Comparison of ENCODE assay signal across 2 cellular contexts in genomic region chr12:51926718-51927117, GRCh38.
TF ChIP-seq lines count a peak whose summit lies in the region.

No MANE protein-coding gene starts in this region.

TF ChIP-seq in A549, 52 proteins besides CTCF, POLR2A, EP300 and RAD21 (continued from another document):
- TF ChIP-seq ZFP36 (IDR thresholded peaks at IDR 0.05; ENCODE audit: borderline replicate concordance, partially characterized antibody) (no peak), CBX2 (IDR thresholded peaks at IDR 0.05; ENCODE audit: borderline replicate concordance, low read depth) (no peak), ZC3H11A (IDR thresholded peaks at IDR 0.05) (no peak), JUN (IDR thresholded peaks at IDR 0.05) (no peak), EHMT2 (IDR thresholded peaks at IDR 0.05; ENCODE audit: low read depth) (no peak), HMGXB4 (CRISPR knock-in tag; IDR thresholded peaks at IDR 0.05; ENCODE audit: borderline replicate concordance) (no peak), CHD2 (IDR thresholded peaks at IDR 0.05; ENCODE audit: low read length, partially characterized antibody) (no peak), NR3C1 (IDR thresholded peaks at IDR 0.05) (no peak), HDAC2 (IDR thresholded peaks at IDR 0.05) (no peak), NPAS2 (CRISPR knock-in tag; IDR thresholded peaks at IDR 0.05; ENCODE audit: borderline replicate concordance) (no peak), SMC3 (IDR thresholded peaks at IDR 0.05) (no peak)

TF ChIP-seq in GM23338, 12 proteins besides CTCF, POLR2A, EP300 and RAD21 (continued from another document):
- TF ChIP-seq, protein P1, sequence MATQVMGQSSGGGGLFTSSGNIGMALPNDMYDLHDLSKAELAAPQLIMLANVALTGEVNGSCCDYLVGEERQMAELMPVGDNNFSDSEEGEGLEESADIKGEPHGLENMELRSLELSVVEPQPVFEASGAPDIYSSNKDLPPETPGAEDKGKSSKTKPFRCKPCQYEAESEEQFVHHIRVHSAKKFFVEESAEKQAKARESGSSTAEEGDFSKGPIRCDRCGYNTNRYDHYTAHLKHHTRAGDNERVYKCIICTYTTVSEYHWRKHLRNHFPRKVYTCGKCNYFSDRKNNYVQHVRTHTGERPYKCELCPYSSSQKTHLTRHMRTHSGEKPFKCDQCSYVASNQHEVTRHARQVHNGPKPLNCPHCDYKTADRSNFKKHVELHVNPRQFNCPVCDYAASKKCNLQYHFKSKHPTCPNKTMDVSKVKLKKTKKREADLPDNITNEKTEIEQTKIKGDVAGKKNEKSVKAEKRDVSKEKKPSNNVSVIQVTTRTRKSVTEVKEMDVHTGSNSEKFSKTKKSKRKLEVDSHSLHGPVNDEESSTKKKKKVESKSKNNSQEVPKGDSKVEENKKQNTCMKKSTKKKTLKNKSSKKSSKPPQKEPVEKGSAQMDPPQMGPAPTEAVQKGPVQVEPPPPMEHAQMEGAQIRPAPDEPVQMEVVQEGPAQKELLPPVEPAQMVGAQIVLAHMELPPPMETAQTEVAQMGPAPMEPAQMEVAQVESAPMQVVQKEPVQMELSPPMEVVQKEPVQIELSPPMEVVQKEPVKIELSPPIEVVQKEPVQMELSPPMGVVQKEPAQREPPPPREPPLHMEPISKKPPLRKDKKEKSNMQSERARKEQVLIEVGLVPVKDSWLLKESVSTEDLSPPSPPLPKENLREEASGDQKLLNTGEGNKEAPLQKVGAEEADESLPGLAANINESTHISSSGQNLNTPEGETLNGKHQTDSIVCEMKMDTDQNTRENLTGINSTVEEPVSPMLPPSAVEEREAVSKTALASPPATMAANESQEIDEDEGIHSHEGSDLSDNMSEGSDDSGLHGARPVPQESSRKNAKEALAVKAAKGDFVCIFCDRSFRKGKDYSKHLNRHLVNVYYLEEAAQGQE (IDR thresholded peaks at IDR 0.05; ENCODE audit: unreplicated experiment): no peak
- no peak for TF ChIP-seq ZNF331 (CRISPR knock-in tag; IDR thresholded peaks at IDR 0.05; ENCODE audit: low read depth)
- TF ChIP-seq POLR2AphosphoS5 (IDR thresholded peaks at IDR 0.05; ENCODE audit: low read depth): no peak
- TF ChIP-seq, protein P2, sequence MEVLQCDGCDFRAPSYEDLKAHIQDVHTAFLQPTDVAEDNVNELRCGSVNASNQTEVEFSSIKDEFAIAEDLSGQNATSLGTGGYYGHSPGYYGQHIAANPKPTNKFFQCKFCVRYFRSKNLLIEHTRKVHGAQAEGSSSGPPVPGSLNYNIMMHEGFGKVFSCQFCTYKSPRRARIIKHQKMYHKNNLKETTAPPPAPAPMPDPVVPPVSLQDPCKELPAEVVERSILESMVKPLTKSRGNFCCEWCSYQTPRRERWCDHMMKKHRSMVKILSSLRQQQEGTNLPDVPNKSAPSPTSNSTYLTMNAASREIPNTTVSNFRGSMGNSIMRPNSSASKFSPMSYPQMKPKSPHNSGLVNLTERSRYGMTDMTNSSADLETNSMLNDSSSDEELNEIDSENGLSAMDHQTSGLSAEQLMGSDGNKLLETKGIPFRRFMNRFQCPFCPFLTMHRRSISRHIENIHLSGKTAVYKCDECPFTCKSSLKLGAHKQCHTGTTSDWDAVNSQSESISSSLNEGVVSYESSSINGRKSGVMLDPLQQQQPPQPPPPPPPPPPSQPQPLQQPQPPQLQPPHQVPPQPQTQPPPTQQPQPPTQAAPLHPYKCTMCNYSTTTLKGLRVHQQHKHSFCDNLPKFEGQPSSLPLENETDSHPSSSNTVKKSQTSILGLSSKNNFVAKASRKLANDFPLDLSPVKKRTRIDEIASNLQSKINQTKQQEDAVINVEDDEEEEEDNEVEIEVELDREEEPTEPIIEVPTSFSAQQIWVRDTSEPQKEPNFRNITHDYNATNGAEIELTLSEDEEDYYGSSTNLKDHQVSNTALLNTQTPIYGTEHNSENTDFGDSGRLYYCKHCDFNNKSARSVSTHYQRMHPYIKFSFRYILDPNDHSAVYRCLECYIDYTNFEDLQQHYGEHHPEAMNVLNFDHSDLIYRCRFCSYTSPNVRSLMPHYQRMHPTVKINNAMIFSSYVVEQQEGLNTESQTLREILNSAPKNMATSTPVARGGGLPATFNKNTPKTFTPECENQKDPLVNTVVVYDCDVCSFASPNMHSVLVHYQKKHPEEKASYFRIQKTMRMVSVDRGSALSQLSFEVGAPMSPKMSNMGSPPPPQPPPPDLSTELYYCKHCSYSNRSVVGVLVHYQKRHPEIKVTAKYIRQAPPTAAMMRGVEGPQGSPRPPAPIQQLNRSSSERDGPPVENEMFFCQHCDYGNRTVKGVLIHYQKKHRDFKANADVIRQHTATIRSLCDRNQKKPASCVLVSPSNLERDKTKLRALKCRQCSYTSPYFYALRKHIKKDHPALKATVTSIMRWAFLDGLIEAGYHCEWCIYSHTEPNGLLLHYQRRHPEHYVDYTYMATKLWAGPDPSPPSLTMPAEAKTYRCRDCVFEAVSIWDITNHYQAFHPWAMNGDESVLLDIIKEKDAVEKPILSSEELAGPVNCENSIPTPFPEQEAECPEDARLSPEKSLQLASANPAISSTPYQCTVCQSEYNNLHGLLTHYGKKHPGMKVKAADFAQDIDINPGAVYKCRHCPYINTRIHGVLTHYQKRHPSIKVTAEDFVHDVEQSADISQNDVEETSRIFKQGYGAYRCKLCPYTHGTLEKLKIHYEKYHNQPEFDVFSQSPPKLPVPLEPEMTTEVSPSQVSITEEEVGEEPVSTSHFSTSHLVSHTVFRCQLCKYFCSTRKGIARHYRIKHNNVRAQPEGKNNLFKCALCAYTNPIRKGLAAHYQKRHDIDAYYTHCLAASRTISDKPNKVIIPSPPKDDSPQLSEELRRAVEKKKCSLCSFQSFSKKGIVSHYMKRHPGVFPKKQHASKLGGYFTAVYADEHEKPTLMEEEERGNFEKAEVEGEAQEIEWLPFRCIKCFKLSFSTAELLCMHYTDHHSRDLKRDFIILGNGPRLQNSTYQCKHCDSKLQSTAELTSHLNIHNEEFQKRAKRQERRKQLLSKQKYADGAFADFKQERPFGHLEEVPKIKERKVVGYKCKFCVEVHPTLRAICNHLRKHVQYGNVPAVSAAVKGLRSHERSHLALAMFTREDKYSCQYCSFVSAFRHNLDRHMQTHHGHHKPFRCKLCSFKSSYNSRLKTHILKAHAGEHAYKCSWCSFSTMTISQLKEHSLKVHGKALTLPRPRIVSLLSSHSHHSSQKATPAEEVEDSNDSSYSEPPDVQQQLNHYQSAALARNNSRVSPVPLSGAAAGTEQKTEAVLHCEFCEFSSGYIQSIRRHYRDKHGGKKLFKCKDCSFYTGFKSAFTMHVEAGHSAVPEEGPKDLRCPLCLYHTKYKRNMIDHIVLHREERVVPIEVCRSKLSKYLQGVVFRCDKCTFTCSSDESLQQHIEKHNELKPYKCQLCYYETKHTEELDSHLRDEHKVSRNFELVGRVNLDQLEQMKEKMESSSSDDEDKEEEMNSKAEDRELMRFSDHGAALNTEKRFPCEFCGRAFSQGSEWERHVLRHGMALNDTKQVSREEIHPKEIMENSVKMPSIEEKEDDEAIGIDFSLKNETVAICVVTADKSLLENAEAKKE (CRISPR knock-in tag; IDR thresholded peaks at IDR 0.05): no peak
- TF ChIP-seq STAT1 (IDR thresholded peaks at IDR 0.05; ENCODE audit: unreplicated experiment): no peak
- TF ChIP-seq CREB1 (CRISPR knock-in tag; IDR thresholded peaks at IDR 0.05; ENCODE audit: low read depth): no peak
- no peak for TF ChIP-seq EZH2 (IDR thresholded peaks at IDR 0.05; ENCODE audit: low read depth, unreplicated experiment)
- TF ChIP-seq EZH2phosphoT487 (IDR thresholded peaks at IDR 0.05; ENCODE audit: unreplicated experiment): no peak
- TF ChIP-seq ZNF114 (CRISPR knock-in tag; IDR thresholded peaks at IDR 0.05): no peak
